In genomic region chr6:43014434-43014909, GRCh38 we compare ENCODE assay signal across 8 cellular contexts. TPM values are rescaled to one million over a fixed set of nuclear protein-coding genes. Genes with fewer than 3 reads are reported as not detected.
A peak's percentile ranks its signal among the peaks of the same experiment; 100 is the strongest.
DNase-seq lines count a peak whose midpoint lies in the region; ATAC-seq and TF ChIP-seq lines count a peak whose summit lies in the region.

No MANE protein-coding gene starts in this region.

- H3K4me2 ChIP-seq in SU-DHL-6 (ENCODE audit: low read depth, low read length, poor library complexity, severe bottlenecking): peak overlapping the region; percentile 94

- H3K9me3 Mint-ChIP-seq in T-helper 1 cell treated with Interleukin-12 subunit alpha and Interleukin-12 subunit beta and Interleukin-4 antibody, amounts not matched to agents 30 μg/mL and 1 μg/mL, for 36 hours: no peaks in the 10 kb centered on the region

- no peak overlapping the region for H3K27ac ChIP-seq in SU-DHL-6 (ENCODE audit: low read depth, low read length)

- no peaks in the 10 kb centered on the region for H4K20me1 ChIP-seq in SU-DHL-6 (ENCODE audit: low read depth, low read length)

- no peaks in the 10 kb centered on the region for H3K9me2 ChIP-seq in SU-DHL-6 (replicated peaks; ENCODE audit: insufficient read depth, low read length)

- H3K4me1 Mint-ChIP-seq in T-helper 1 cell treated with Interleukin-12 subunit alpha and Interleukin-12 subunit beta and Interleukin-4 antibody, amounts not matched to agents 30 μg/mL and 1 μg/mL, for 36 hours (ENCODE audit: low read depth): peaks cover 40% of the 10 kb centered on the region

- no peak for ATAC-seq in GM21786 (IDR thresholded peaks at IDR 0.05; ENCODE audit: unreplicated experiment)

- peaks cover 36% of the 10 kb centered on the region for H3K36me3 Mint-ChIP-seq in T-helper 1 cell treated with Interleukin-12 subunit alpha and Interleukin-12 subunit beta and Interleukin-4 antibody, amounts not matched to agents 30 μg/mL and 1 μg/mL, for 36 hours (ENCODE audit: low read depth)

- peaks cover 7% of the 10 kb centered on the region for H3F3A ChIP-seq in SU-DHL-6 (ENCODE audit: insufficient read depth)

- peaks cover 44% of the 10 kb centered on the region for H3K79me2 ChIP-seq in SU-DHL-6 (ENCODE audit: insufficient read depth, low read length)

- H3K9ac ChIP-seq in SU-DHL-6 (ENCODE audit: low read length): peak overlapping the region; percentile 85

- no peak for DNase-seq in T-helper 1 cell
- peak; percentile 65 for DNase-seq in fibroblast of the aortic adventitia (ENCODE audit: low read depth)
- no peak for DNase-seq in retinal pigment epithelial cell (ENCODE audit: low read depth)
- no peak for DNase-seq in stimulated activated CD4-positive, alpha-beta T cell treated with anti-CD3 and anti-CD28 coated beads, Interleukin-12 subunit alpha, Interleukin-12 subunit beta, amount 100 ng/mL, for 4 hours
- no peak for DNase-seq in epidermal melanocyte (ENCODE audit: insufficient read length, low spot score)

- H3K27ac Mint-ChIP-seq in T-helper 1 cell treated with Interleukin-12 subunit alpha and Interleukin-12 subunit beta and Interleukin-4 antibody, amounts not matched to agents 30 μg/mL and 1 μg/mL, for 36 hours: peak overlapping the region; percentile 89

- H3K4me3 Mint-ChIP-seq in T-helper 1 cell treated with Interleukin-12 subunit alpha and Interleukin-12 subunit beta and Interleukin-4 antibody, amounts not matched to agents 30 μg/mL and 1 μg/mL, for 36 hours: peak overlapping the region; percentile 97

- H3K4me3 ChIP-seq in SU-DHL-6 (ENCODE audit: insufficient read depth, low read length, poor library complexity, severe bottlenecking) (peak overlapping the region; percentile 75), fibroblast of the aortic adventitia (ENCODE audit: low read depth, low read length) (peak overlapping the region; percentile 100), retinal pigment epithelial cell (ENCODE audit: low read length) (peak overlapping the region; percentile 94)

- no peaks in the 10 kb centered on the region; the same call in 1 of the 2 replicates for H3K36me3 ChIP-seq in SU-DHL-6 (ENCODE audit: low read length)

- H2AFZ ChIP-seq in SU-DHL-6 (ENCODE audit: low read depth, low read length, severe bottlenecking): no peak overlapping the region

- TF ChIP-seq CTCF in SU-DHL-6 (IDR thresholded peaks at IDR 0.05; ENCODE audit: insufficient read depth, low read length, poor library complexity, severe bottlenecking): no peak
- TF ChIP-seq CTCF in fibroblast of the aortic adventitia (IDR thresholded peaks at IDR 0.05; ENCODE audit: insufficient read depth, low read length): no peak
- TF ChIP-seq CTCF in retinal pigment epithelial cell (conservative IDR thresholded peaks at IDR 0.05; ENCODE audit: low read depth, low read length): no peak

- no peaks in the 10 kb centered on the region for H3K27me3 ChIP-seq in SU-DHL-6 (ENCODE audit: low read length)

- H3K9me3 ChIP-seq in SU-DHL-6 (ENCODE audit: insufficient read depth, low read length): no peaks in the 10 kb centered on the region

- H3K27me3 Mint-ChIP-seq in T-helper 1 cell treated with Interleukin-12 subunit alpha and Interleukin-12 subunit beta and Interleukin-4 antibody, amounts not matched to agents 30 μg/mL and 1 μg/mL, for 36 hours (ENCODE audit: low read depth): no peaks in the 10 kb centered on the region

RNA-seq across cellular contexts. Expression of gene KLHDC3, which starts 0.4 kb away (rescaled TPM):
- total RNA-seq in fibroblast of the aortic adventitia (ENCODE audit: low replicate concordance): 27.0 and 78.1 TPM in 2 replicates

RNA-seq across cellular contexts. Expression of gene MEA1, which starts 0.7 kb away (rescaled TPM):
- 18.6 and 71.8 TPM in 2 replicates for total RNA-seq in fibroblast of the aortic adventitia (ENCODE audit: low replicate concordance)

RNA-seq across cellular contexts. Expression of gene RRP36, which starts 7.0 kb away (rescaled TPM):
- 46.9 and 86.6 TPM in 2 replicates for total RNA-seq in fibroblast of the aortic adventitia (ENCODE audit: low replicate concordance)

RNA-seq across cellular contexts. Expression of gene PPP2R5D, which starts 30.1 kb away (rescaled TPM):
- total RNA-seq in fibroblast of the aortic adventitia (ENCODE audit: low replicate concordance): 46.9 and 60.9 TPM in 2 replicates

RNA-seq across cellular contexts. Expression of gene PEX6, which starts 35.5 kb away (rescaled TPM):
- total RNA-seq in fibroblast of the aortic adventitia (ENCODE audit: low replicate concordance): 19.3 and 39.4 TPM in 2 replicates
